In the genomic region with DNA sequence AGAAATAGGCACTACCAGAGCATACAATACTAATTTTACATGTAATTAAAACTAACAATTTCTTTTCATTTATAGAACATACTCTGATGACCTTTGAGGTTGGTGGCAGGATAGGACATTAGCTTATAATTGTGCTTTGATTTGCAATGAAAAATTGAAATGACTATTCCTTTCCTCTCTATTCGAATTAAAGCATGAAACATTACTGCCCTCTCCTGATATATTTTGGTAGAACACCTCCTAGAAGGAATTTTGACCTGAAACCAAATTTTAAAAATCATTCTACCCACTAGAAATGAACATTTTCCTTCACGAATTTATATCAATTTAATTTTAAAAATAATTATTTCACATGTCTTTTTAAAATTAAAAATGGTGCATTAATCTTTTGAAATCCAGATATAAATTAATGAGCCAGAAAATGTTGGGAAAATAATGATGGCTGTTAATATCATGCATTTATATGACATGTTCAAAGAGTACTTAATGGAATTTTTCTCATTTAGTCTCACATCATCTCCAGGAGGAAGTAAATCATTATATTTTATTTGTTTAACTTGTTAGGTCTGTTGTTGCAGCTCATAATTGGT, we compare ENCODE assay signal across 8 cellular contexts.
DNase-seq lines count a peak whose midpoint lies in the region; ATAC-seq, FAIRE-seq and TF ChIP-seq lines count a peak whose summit lies in the region.

No MANE protein-coding gene starts in this region.

- CTCF ChIA-PET in activated CD8-positive, alpha-beta T cell treated with anti-CD3 and anti-CD28 coated beads for 36 hours (lab: Charles Lee): no interaction called here
- CTCF ChIA-PET in activated CD8-positive, alpha-beta T cell treated with anti-CD3 and anti-CD28 coated beads, Interleukin-2, amount 10 ng/mL, durations not matched to agents 7 days and 5 days (lab: Charles Lee): no interaction called here
- CTCF ChIA-PET in Panc1 (lab: Charles Lee): no interaction called here

- DNase-seq in activated CD8-positive, alpha-beta T cell treated with anti-CD3 and anti-CD28 coated beads for 36 hours: no peak
- DNase-seq in activated CD8-positive, alpha-beta T cell treated with anti-CD3 and anti-CD28 coated beads, Interleukin-2, amount 10 ng/mL, durations not matched to agents 7 days and 5 days: no peak
- DNase-seq in Panc1 (ENCODE audit: low read depth, low spot score) (no peak), frontal cortex (ENCODE audit: low spot score in 2 of 2) (peak in 1 of 2 donors; percentile 20), transverse colon (no peak), islet precursor cell (no peak)

- H3K27ac Mint-ChIP-seq in activated CD8-positive, alpha-beta T cell treated with anti-CD3 and anti-CD28 coated beads for 36 hours: no peak overlapping the region
- no peak overlapping the region for H3K27ac Mint-ChIP-seq in activated CD8-positive, alpha-beta T cell treated with anti-CD3 and anti-CD28 coated beads, Interleukin-2, amount 10 ng/mL, durations not matched to agents 7 days and 5 days

- TF ChIP-seq CTCF in activated CD8-positive, alpha-beta T cell treated with anti-CD3 and anti-CD28 coated beads for 36 hours (IDR thresholded peaks at IDR 0.05): peak; percentile 11
- TF ChIP-seq CTCF in Panc1 (IDR thresholded peaks at IDR 0.05) (peak; percentile 42; the same call in 1 of the 2 replicates), transverse colon (IDR thresholded peaks at IDR 0.05) (peak; percentile 50 to 57 (median 52))

- no peaks in the 10 kb centered on the region for H3K4me1 ChIP-seq in Panc1 (ENCODE audit: control insufficient read depth, insufficient read depth, low read length)
- H3K4me1 ChIP-seq in transverse colon: peaks cover 0 to 7% (median 3%) of the 10 kb centered on the region in 4 donors

- no peaks in the 10 kb centered on the region for H3K36me3 ChIP-seq in Panc1 (ENCODE audit: control insufficient read depth, insufficient read depth, low read length)
- H3K36me3 ChIP-seq in transverse colon: no peaks in the 10 kb centered on the region

- H3K4me3 ChIP-seq in Panc1 (ENCODE audit: low read depth in 2 of 2, low read length in 2 of 2): no peak overlapping the region
- H3K4me3 ChIP-seq in transverse colon: no peak overlapping the region

- no TSS peak for BruUV-seq in Panc1 (replicated peaks; lab: Mats Ljungman, UMichigan)

- ATAC-seq in activated CD8-positive, alpha-beta T cell treated with anti-CD3 and anti-CD28 coated beads for 36 hours: no peak
- ATAC-seq in activated CD8-positive, alpha-beta T cell treated with anti-CD3 and anti-CD28 coated beads, Interleukin-2, amount 10 ng/mL, durations not matched to agents 7 days and 5 days: no peak
- ATAC-seq in Panc1 (no peak), GM19455 (IDR thresholded peaks at IDR 0.05; ENCODE audit: unreplicated experiment) (no peak), HG02571 (IDR thresholded peaks at IDR 0.05; ENCODE audit: unreplicated experiment) (no peak)

- no peaks in the 10 kb centered on the region for H3K27me3 ChIP-seq in Panc1 (ENCODE audit: control insufficient read depth, insufficient read depth, low read length)
- no peaks in the 10 kb centered on the region for H3K27me3 ChIP-seq in transverse colon

- 0 to 3% methylated on average over 2 of the region's 2 CpGs for WGBS in transverse colon (ENCODE audit: low coverage in 1 of 2), 2 donors

- no peaks in the 10 kb centered on the region for H3K4me1 Mint-ChIP-seq in activated CD8-positive, alpha-beta T cell treated with anti-CD3 and anti-CD28 coated beads for 36 hours (ENCODE audit: low read depth)
- no peaks in the 10 kb centered on the region for H3K4me1 Mint-ChIP-seq in activated CD8-positive, alpha-beta T cell treated with anti-CD3 and anti-CD28 coated beads, Interleukin-2, amount 10 ng/mL, durations not matched to agents 7 days and 5 days (ENCODE audit: low read depth)

- H3K9me3 Mint-ChIP-seq in activated CD8-positive, alpha-beta T cell treated with anti-CD3 and anti-CD28 coated beads for 36 hours: peaks cover 4% of the 10 kb centered on the region
- no peaks in the 10 kb centered on the region for H3K9me3 Mint-ChIP-seq in activated CD8-positive, alpha-beta T cell treated with anti-CD3 and anti-CD28 coated beads, Interleukin-2, amount 10 ng/mL, durations not matched to agents 7 days and 5 days (ENCODE audit: insufficient read depth)

- no peak overlapping the region for H3K27ac ChIP-seq in Panc1 (ENCODE audit: low read length)
- no peak overlapping the region for H3K27ac ChIP-seq in transverse colon

- intact Hi-C loops in activated CD8-positive, alpha-beta T cell treated with anti-CD3 and anti-CD28 coated beads for 36 hours (cut with micrococcal nuclease): no loop called here
- intact Hi-C loops in Panc1 (cut with micrococcal nuclease; ENCODE audit: unreplicated experiment) (loop anchor here (5.0 kb wide), 1 partner anchor 202 kb away; no protein-coding TSS in a partner anchor), transverse colon (cut with DNase I; ENCODE audit: low total_unique reads) (no loop called here)

- no peak for TF ChIP-seq POLR2A in transverse colon (IDR thresholded peaks at IDR 0.05)

- H3K9me3 ChIP-seq in Panc1 (ENCODE audit: control insufficient read depth, insufficient read depth, low read depth, low read length) (no peaks in the 10 kb centered on the region), transverse colon (no peaks in the 10 kb centered on the region)

- POLR2A ChIA-PET in activated CD8-positive, alpha-beta T cell treated with anti-CD3 and anti-CD28 coated beads for 36 hours (lab: Charles Lee): no interaction called here
- POLR2A ChIA-PET in activated CD8-positive, alpha-beta T cell treated with anti-CD3 and anti-CD28 coated beads, Interleukin-2, amount 10 ng/mL, durations not matched to agents 7 days and 5 days (lab: Charles Lee): no interaction called here
- POLR2A ChIA-PET in Panc1 (lab: Charles Lee): no interaction called here

- no peak for TF ChIP-seq EP300 in transverse colon (IDR thresholded peaks at IDR 0.05; ENCODE audit: low read depth)

- no peaks in the 10 kb centered on the region for H3K36me3 Mint-ChIP-seq in activated CD8-positive, alpha-beta T cell treated with anti-CD3 and anti-CD28 coated beads for 36 hours (ENCODE audit: low read depth)
- no peaks in the 10 kb centered on the region for H3K36me3 Mint-ChIP-seq in activated CD8-positive, alpha-beta T cell treated with anti-CD3 and anti-CD28 coated beads, Interleukin-2, amount 10 ng/mL, durations not matched to agents 7 days and 5 days (ENCODE audit: low read depth)

- H3K27me3 Mint-ChIP-seq in activated CD8-positive, alpha-beta T cell treated with anti-CD3 and anti-CD28 coated beads for 36 hours: no peaks in the 10 kb centered on the region
- H3K27me3 Mint-ChIP-seq in activated CD8-positive, alpha-beta T cell treated with anti-CD3 and anti-CD28 coated beads, Interleukin-2, amount 10 ng/mL, durations not matched to agents 7 days and 5 days (ENCODE audit: low read depth): no peaks in the 10 kb centered on the region

- H3K4me3 Mint-ChIP-seq in activated CD8-positive, alpha-beta T cell treated with anti-CD3 and anti-CD28 coated beads for 36 hours: no peak overlapping the region
- H3K4me3 Mint-ChIP-seq in activated CD8-positive, alpha-beta T cell treated with anti-CD3 and anti-CD28 coated beads, Interleukin-2, amount 10 ng/mL, durations not matched to agents 7 days and 5 days: no peak overlapping the region

- peak; percentile 97 for FAIRE-seq in frontal cortex (lab: Jason Lieb, UNC)

- in situ Hi-C loops in Panc1 (cut with HindIII; ENCODE audit: low pct_unique_long_range_greater_than_20kb, low sequenced_read_pairs): no loop called here
- in situ Hi-C loops in transverse colon (cut with MboI; ENCODE audit: low pct_ligation_motif_present in 1 of 4, low pct_unique_long_range_greater_than_20kb in 1 of 4, low sequenced_read_pairs in 3 of 4): no loop called here
